Comparison of ENCODE assay signal across 1 cellular context in genomic region chr2:128379021-128380005, GRCh38.
TF ChIP-seq lines count a peak whose summit lies in the region.

No MANE protein-coding gene starts in this region.

TF ChIP-seq in HepG2, 621 proteins besides CTCF, POLR2A, EP300 and RAD21 (continued from another document and continues in another):
- TF ChIP-seq MTA3 (CRISPR knock-in tag; IDR thresholded peaks at IDR 0.05) = no peak
- no peak for TF ChIP-seq THYN1 (CRISPR knock-in tag; IDR thresholded peaks at IDR 0.05; ENCODE audit: borderline replicate concordance, low read depth)
- TF ChIP-seq NFIC (IDR thresholded peaks at IDR 0.05; ENCODE audit: low read length) = no peak
- TF ChIP-seq NR3C1 (CRISPR knock-in tag; IDR thresholded peaks at IDR 0.05) = no peak
- TF ChIP-seq SIX1 (CRISPR knock-in tag; IDR thresholded peaks at IDR 0.05; ENCODE audit: borderline replicate concordance) = no peak
- TF ChIP-seq HMG20B (CRISPR knock-in tag; conservative IDR thresholded peaks at IDR 0.05) = peak; percentile 67
- TF ChIP-seq FIP1L1 (IDR thresholded peaks at IDR 0.05; ENCODE audit: borderline replicate concordance, insufficient read depth, low read depth, low read length) = no peak
- no peak for TF ChIP-seq JUNB (CRISPR knock-in tag; IDR thresholded peaks at IDR 0.05; ENCODE audit: borderline replicate concordance)
- no peak for TF ChIP-seq PHF5A (CRISPR knock-in tag; IDR thresholded peaks at IDR 0.05; ENCODE audit: low read depth, unreplicated experiment)
- no peak for TF ChIP-seq SRSF4 (IDR thresholded peaks at IDR 0.05; ENCODE audit: low read depth, low read length, poor library complexity, severe bottlenecking)
- TF ChIP-seq PHF21A (CRISPR knock-in tag; IDR thresholded peaks at IDR 0.05) = peak; percentile 65; the same call in 1 of the 2 replicates
- TF ChIP-seq, protein P1, sequence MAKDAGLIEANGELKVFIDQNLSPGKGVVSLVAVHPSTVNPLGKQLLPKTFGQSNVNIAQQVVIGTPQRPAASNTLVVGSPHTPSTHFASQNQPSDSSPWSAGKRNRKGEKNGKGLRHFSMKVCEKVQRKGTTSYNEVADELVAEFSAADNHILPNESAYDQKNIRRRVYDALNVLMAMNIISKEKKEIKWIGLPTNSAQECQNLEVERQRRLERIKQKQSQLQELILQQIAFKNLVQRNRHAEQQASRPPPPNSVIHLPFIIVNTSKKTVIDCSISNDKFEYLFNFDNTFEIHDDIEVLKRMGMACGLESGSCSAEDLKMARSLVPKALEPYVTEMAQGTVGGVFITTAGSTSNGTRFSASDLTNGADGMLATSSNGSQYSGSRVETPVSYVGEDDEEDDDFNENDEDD (CRISPR knock-in tag; IDR thresholded peaks at IDR 0.05; ENCODE audit: borderline replicate concordance) = peak; percentile 53; the same call in 1 of the 2 replicates
- peak; percentile 15; the same call in 1 of the 2 replicates for TF ChIP-seq ZNF772 (CRISPR knock-in tag; IDR thresholded peaks at IDR 0.05)
- TF ChIP-seq HOXA3 (CRISPR knock-in tag; IDR thresholded peaks at IDR 0.05) = peak; percentile 36; the same call in 1 of the 2 replicates
- TF ChIP-seq JUND (CRISPR knock-in tag; IDR thresholded peaks at IDR 0.05) = no peak
- TF ChIP-seq, protein P2, sequence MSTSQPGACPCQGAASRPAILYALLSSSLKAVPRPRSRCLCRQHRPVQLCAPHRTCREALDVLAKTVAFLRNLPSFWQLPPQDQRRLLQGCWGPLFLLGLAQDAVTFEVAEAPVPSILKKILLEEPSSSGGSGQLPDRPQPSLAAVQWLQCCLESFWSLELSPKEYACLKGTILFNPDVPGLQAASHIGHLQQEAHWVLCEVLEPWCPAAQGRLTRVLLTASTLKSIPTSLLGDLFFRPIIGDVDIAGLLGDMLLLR (CRISPR knock-in tag; IDR thresholded peaks at IDR 0.05) = no peak
- TF ChIP-seq, protein P3, sequence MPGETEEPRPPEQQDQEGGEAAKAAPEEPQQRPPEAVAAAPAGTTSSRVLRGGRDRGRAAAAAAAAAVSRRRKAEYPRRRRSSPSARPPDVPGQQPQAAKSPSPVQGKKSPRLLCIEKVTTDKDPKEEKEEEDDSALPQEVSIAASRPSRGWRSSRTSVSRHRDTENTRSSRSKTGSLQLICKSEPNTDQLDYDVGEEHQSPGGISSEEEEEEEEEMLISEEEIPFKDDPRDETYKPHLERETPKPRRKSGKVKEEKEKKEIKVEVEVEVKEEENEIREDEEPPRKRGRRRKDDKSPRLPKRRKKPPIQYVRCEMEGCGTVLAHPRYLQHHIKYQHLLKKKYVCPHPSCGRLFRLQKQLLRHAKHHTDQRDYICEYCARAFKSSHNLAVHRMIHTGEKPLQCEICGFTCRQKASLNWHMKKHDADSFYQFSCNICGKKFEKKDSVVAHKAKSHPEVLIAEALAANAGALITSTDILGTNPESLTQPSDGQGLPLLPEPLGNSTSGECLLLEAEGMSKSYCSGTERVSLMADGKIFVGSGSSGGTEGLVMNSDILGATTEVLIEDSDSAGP (CRISPR knock-in tag; IDR thresholded peaks at IDR 0.05; ENCODE audit: borderline replicate concordance) = no peak
- TF ChIP-seq ZNF724P (CRISPR knock-in tag; IDR thresholded peaks at IDR 0.05; ENCODE audit: borderline replicate concordance) = no peak
- TF ChIP-seq GRHL1 (CRISPR knock-in tag; conservative IDR thresholded peaks at IDR 0.05) = no peak
- TF ChIP-seq ZNF280B (CRISPR knock-in tag; IDR thresholded peaks at IDR 0.05; ENCODE audit: borderline replicate concordance) = no peak; the same call in 1 of the 2 replicates
- TF ChIP-seq, protein P4, sequence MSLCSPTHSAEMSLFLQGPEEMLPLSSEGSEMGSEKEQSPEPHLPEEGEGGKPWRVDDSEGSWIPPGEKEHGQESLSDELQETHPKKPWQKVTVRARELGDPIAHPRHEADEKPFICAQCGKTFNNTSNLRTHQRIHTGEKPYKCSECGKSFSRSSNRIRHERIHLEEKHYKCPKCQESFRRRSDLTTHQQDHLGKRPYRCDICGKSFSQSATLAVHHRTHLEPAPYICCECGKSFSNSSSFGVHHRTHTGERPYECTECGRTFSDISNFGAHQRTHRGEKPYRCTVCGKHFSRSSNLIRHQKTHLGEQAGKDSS (CRISPR knock-in tag; IDR thresholded peaks at IDR 0.05; ENCODE audit: borderline replicate concordance, low read depth) = no peak
- TF ChIP-seq ZNF788 (CRISPR knock-in tag; IDR thresholded peaks at IDR 0.05; ENCODE audit: borderline replicate concordance) = peak; percentile 70; the same call in 1 of the 2 replicates
- no peak for TF ChIP-seq ZNF253 (CRISPR knock-in tag; IDR thresholded peaks at IDR 0.05; ENCODE audit: borderline replicate concordance)
- no peak for TF ChIP-seq ZNF513 (CRISPR knock-in tag; conservative IDR thresholded peaks at IDR 0.05)
- no peak for TF ChIP-seq DZIP1 (CRISPR knock-in tag; IDR thresholded peaks at IDR 0.05)
- TF ChIP-seq SIX4 (CRISPR knock-in tag; IDR thresholded peaks at IDR 0.05) = no peak
- no peak for TF ChIP-seq SNAPC4 (CRISPR knock-in tag; IDR thresholded peaks at IDR 0.05)
- TF ChIP-seq ZNF124 (CRISPR knock-in tag; IDR thresholded peaks at IDR 0.05) = no peak
- no peak for TF ChIP-seq ZNF776 (CRISPR knock-in tag; IDR thresholded peaks at IDR 0.05)
- peak; percentile 53; the same call in 1 of the 2 replicates for TF ChIP-seq GTF3A (CRISPR knock-in tag; conservative IDR thresholded peaks at IDR 0.05)
- no peak for TF ChIP-seq SNRNP70 (IDR thresholded peaks at IDR 0.05; ENCODE audit: low read depth, low read length)
- TF ChIP-seq NR2C2 (CRISPR knock-in tag; IDR thresholded peaks at IDR 0.05; ENCODE audit: borderline replicate concordance) = no peak
- peak; percentile 77 for TF ChIP-seq FOXP1 (IDR thresholded peaks at IDR 0.05)
- peak; percentile 95 for TF ChIP-seq FOXP1 (CRISPR knock-in tag; IDR thresholded peaks at IDR 0.05)
- TF ChIP-seq, protein P5, sequence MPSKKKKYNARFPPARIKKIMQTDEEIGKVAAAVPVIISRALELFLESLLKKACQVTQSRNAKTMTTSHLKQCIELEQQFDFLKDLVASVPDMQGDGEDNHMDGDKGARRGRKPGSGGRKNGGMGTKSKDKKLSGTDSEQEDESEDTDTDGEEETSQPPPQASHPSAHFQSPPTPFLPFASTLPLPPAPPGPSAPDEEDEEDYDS (CRISPR knock-in tag; IDR thresholded peaks at IDR 0.05) = 0 out of 2 replicates have a peak, but pooled peaks have one; percentile 38
- TF ChIP-seq, protein P6, sequence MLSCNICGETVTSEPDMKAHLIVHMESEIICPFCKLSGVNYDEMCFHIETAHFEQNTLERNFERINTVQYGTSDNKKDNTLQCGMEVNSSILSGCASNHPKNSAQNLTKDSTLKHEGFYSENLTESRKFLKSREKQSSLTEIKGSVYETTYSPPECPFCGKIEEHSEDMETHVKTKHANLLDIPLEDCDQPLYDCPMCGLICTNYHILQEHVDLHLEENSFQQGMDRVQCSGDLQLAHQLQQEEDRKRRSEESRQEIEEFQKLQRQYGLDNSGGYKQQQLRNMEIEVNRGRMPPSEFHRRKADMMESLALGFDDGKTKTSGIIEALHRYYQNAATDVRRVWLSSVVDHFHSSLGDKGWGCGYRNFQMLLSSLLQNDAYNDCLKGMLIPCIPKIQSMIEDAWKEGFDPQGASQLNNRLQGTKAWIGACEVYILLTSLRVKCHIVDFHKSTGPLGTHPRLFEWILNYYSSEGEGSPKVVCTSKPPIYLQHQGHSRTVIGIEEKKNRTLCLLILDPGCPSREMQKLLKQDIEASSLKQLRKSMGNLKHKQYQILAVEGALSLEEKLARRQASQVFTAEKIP (CRISPR knock-in tag; IDR thresholded peaks at IDR 0.05; ENCODE audit: borderline replicate concordance) = no peak
- TF ChIP-seq ZNF3 (CRISPR knock-in tag; IDR thresholded peaks at IDR 0.05) = no peak
- no peak for TF ChIP-seq KLF11 (CRISPR knock-in tag; IDR thresholded peaks at IDR 0.05)
- TF ChIP-seq ATF1 (CRISPR knock-in tag; IDR thresholded peaks at IDR 0.05) = no peak
